27 cellular contexts compared by ENCODE assay signal in the genomic region with DNA sequence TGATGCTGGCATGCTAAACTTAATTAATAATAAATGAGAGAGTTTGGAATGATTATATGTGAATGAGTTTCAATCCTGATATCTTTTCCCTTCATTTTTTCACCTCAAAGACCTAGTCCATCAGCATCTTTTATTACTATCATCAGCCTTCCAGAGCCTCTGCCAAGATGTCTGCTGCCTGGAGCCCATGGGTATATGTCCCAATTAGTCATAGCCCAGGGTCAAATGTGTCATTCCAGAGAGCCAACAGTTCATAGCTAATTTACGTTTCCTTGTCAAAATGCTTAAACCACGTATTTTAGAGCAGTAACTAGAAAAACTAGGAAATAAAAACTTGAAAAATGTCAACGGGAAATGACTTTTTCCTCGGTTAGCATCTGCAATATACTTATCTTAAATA.
"Had no signal": no experiment of that assay in that cellular context is flagged by ENCODE, and none has a peak within 500 bp of the region (broad histone marks: within the 10 kb centered on the region; RNA-seq: fewer than 3 reads in every experiment).

No MANE protein-coding gene starts in this region.

- DNase-seq: activated CD4-positive, alpha-beta T cell treated with anti-CD3 and anti-CD28 coated beads for 4 hours; activated CD8-positive, alpha-beta memory T cell treated with anti-CD3 and anti-CD28 coated beads, Interleukin-2, amount 50 U/mL, for 4 hours; activated CD8-positive, alpha-beta T cell treated with anti-CD3 and anti-CD28 coated beads for 36 hours; activated gamma-delta T cell treated with Interleukin-2 at 50 U/mL for 16 hours; activated naive CD4-positive, alpha-beta T cell treated with anti-CD3 and anti-CD28 coated beads, Interleukin-2, amount 10 ng/mL, durations not matched to agents 7 days and 5 days; activated naive CD8-positive, alpha-beta T cell treated with anti-CD3 and anti-CD28 coated beads, Interleukin-2, amount 10 ng/mL, durations not matched to agents 7 days and 5 days; activated T-cell treated with anti-CD3 and anti-CD28 coated beads, Interleukin-2, amount 50 U/mL, for 72 hours; adrenal gland; anterior cingulate cortex; cerebellar nuclear complex; MV-4-11; NCI-H1092 treated with DMSO at 0.1 percent for 48 hours; NCI-H1417 treated with DMSO at 0.1 percent for 48 hours; NCI-H1694; NCI-H2029; NCI-H2107; NCI-H2171 treated with DMSO at 0.1 percent for 48 hours; NCI-H226; NCI-H510A; NCI-H526 treated with DMSO at 0.1 percent for 48 hours; NCI-H82; OCI-M1; Peyer's patch; SHP77 had no signal

- H3K4me1 ChIP-seq: adrenal gland, Peyer's patch, SJSA1 had no signal

- H3K27ac ChIP-seq: adrenal gland, Peyer's patch, SJSA1 had no signal

- ATAC-seq: activated CD4-positive, CD25-positive, alpha-beta regulatory T cell treated with anti-CD3 and anti-CD28 coated beads, Interleukin-2, amount 50 U/mL, for 24 hours; activated CD8-positive, alpha-beta T cell treated with anti-CD3 and anti-CD28 coated beads for 36 hours; activated T-cell treated with anti-CD3 and anti-CD28 coated beads, Interleukin-2, amount 50 U/mL, for 72 hours; SK-N-SH treated with all-trans-retinoic acid at 6 μM for 48 hours had no signal

- H3K9me3 ChIP-seq: adrenal gland, Peyer's patch, SJSA1 had no signal

- H3K27me3 ChIP-seq: adrenal gland, Peyer's patch, SJSA1 had no signal

- H3K36me3 ChIP-seq: adrenal gland, Peyer's patch, SJSA1 had no signal

- H3K4me3 ChIP-seq: adrenal gland, Peyer's patch, SJSA1 had no signal
